In genomic region chr11:112584674-112585073, GRCh38 we compare ENCODE assay signal across 11 cellular contexts.
DNase-seq lines count a peak whose midpoint lies in the region; ATAC-seq, FAIRE-seq and TF ChIP-seq lines count a peak whose summit lies in the region.
"Had no signal": no experiment of that assay in that cellular context is flagged by ENCODE, and none has a peak within 500 bp of the region (broad histone marks: within the 10 kb centered on the region; RNA-seq: fewer than 3 reads in every experiment).

No MANE protein-coding gene starts in this region.

- BruUV-seq in HepG2 (replicated peaks; lab: Mats Ljungman, UMichigan) = no TSS peak

- H3K4me3 ChIP-seq in HEK293 (ENCODE audit: low read depth, low read length) = no peak overlapping the region
- H3K4me3 ChIP-seq in HepG2 (replicated peaks in 1 of 3; ENCODE audit: insufficient read depth in 1 of 3, low read depth in 2 of 3, low read length in 3 of 3) = no peak overlapping the region
- H3K4me3 ChIP-seq: SJSA1 had no signal

- peak; percentile 7 for DNase-seq in ELR (ENCODE audit: low read depth)
- no peak for DNase-seq in HepG2 (ENCODE audit: low spot score)
- no peak for DNase-seq in AG08395 (ENCODE audit: low spot score)
- no peak for DNase-seq in NCI-H510A (lab: John Stamatoyannopoulos, UW)
- DNase-seq: effector memory CD4-positive, alpha-beta T cell; KBM-7; left cardiac atrium had no signal

- H3K27ac ChIP-seq in HEK293 (ENCODE audit: extremely low read depth, low read depth, low read length) (no peak overlapping the region), VCaP (no peak overlapping the region), HepG2 (ENCODE audit: extremely low read length, insufficient read depth, low read length) (no peak overlapping the region)
- H3K27ac ChIP-seq: SJSA1 had no signal

- no peak for FAIRE-seq in HepG2 (lab: Jason Lieb, UNC)

- no peaks in the 10 kb centered on the region; a peak in 1 of 5 replicates for H3K27me3 ChIP-seq in HepG2 (ENCODE audit: control insufficient read depth in 1 of 2, insufficient read depth in 2 of 2, low read length in 2 of 2)
- H3K27me3 ChIP-seq: SJSA1 had no signal

- H3K9me3 ChIP-seq in HEK293 (ENCODE audit: control insufficient read depth, insufficient read depth, low read depth, low read length) (no peaks in the 10 kb centered on the region), HepG2 (ENCODE audit: low read length) (no peaks in the 10 kb centered on the region)
- H3K9me3 ChIP-seq: SJSA1 had no signal

- H3K4me2 ChIP-seq in HepG2 (ENCODE audit: low read depth, low read length) = no peak overlapping the region

- TF ChIP-seq EP300 in HepG2 (IDR thresholded peaks at IDR 0.05; ENCODE audit: low read depth in 2 of 2, low read length in 2 of 2) = no peak
- no peak for TF ChIP-seq EP300 in HepG2 (CRISPR knock-in tag; IDR thresholded peaks at IDR 0.05; ENCODE audit: borderline replicate concordance)

- no peak for TF ChIP-seq POLR2A in HepG2 (IDR thresholded peaks at IDR 0.05; ENCODE audit: insufficient read depth in 1 of 2, low read depth in 2 of 2, low read length in 2 of 2)

- H2AFZ ChIP-seq in HepG2 (ENCODE audit: low read length) = no peak overlapping the region

- no peaks in the 10 kb centered on the region for H3K79me2 ChIP-seq in HepG2 (ENCODE audit: insufficient read depth, low read length)

- POLR2A ChIA-PET in HEK293 (lab: Yijun Ruan, JAX) = no interaction called here
- POLR2A ChIA-PET in HepG2 (lab: Yijun Ruan, JAX) = no interaction called here

- ATAC-seq in HepG2 = peak; percentile 73
- ATAC-seq in HG03520 (IDR thresholded peaks at IDR 0.05; ENCODE audit: unreplicated experiment) = no peak
- ATAC-seq: left cardiac atrium had no signal

- CTCF ChIA-PET in HEK293 (lab: Yijun Ruan, JAX) (interaction anchor here (0.6 to 2.5 kb wide), 7 partner anchors 130 to 708 kb away, joined by 3 to 10 read pairs (median 6); no protein-coding TSS in a partner anchor), HepG2 (lab: Yijun Ruan, JAX; ENCODE audit: low intra/inter-chr PET ratio, low total read pairs) (no interaction called here)

- 19% methylated on average over 4 of the region's 4 CpGs for WGBS in HepG2 (ENCODE audit: low lambda C conversion rate)

- no peaks in the 10 kb centered on the region for H4K20me1 ChIP-seq in HepG2 (ENCODE audit: insufficient read depth, low read length)

- H3K36me3 ChIP-seq in HEK293 (ENCODE audit: control insufficient read depth in 2 of 2, insufficient read depth in 1 of 2, low read length in 2 of 2) (no peaks in the 10 kb centered on the region), HepG2 (replicated peaks in 1 of 2; ENCODE audit: control insufficient read depth in 1 of 2, insufficient read depth in 2 of 2, low read length in 2 of 2) (no peaks in the 10 kb centered on the region)
- H3K36me3 ChIP-seq: SJSA1 had no signal

- in situ Hi-C loops in HepG2 (cut with HindIII; ENCODE audit: extremely low pct_ligation_motif_present, low pct_unique_long_range_greater_than_20kb) = loop anchor here (5.0 to 10.0 kb wide), 2 partner anchors 530 to 708 kb away; no protein-coding TSS in a partner anchor

- TF ChIP-seq RAD21 in HepG2 (CRISPR knock-in tag; IDR thresholded peaks at IDR 0.05) = no peak

- TF ChIP-seq CTCF in HEK293 (tag by site-specific recombination; IDR thresholded peaks at IDR 0.05) = peak; percentile 21; the same call in 1 of the 2 replicates
- TF ChIP-seq CTCF in VCaP (conservative IDR thresholded peaks at IDR 0.05) = peak; percentile 82
- peak; percentile 48 for TF ChIP-seq CTCF in HepG2 (CRISPR knock-in tag; IDR thresholded peaks at IDR 0.05)

- intact Hi-C loops in HepG2 (cut with micrococcal nuclease; ENCODE audit: unreplicated experiment) = no loop called here

- H3K9ac ChIP-seq in HepG2 (ENCODE audit: insufficient read depth, low read depth, low read length) = no peak overlapping the region

- H3K4me1 ChIP-seq in HEK293 (ENCODE audit: control insufficient read depth, insufficient read depth, low read length) = no peaks in the 10 kb centered on the region
- no peaks in the 10 kb centered on the region for H3K4me1 ChIP-seq in HepG2 (ENCODE audit: insufficient read depth, low read length)

TF ChIP-seq in HEK293, 187 proteins besides CTCF, POLR2A, EP300 and RAD21:
- TF ChIP-seq ZSCAN4 (tag by site-specific recombination; IDR thresholded peaks at IDR 0.05) (no peak), ZNF654 (tag by site-specific recombination; IDR thresholded peaks at IDR 0.05; ENCODE audit: low read depth) (0 out of 2 replicates have a peak, but pooled peaks have one; percentile 7)

TF ChIP-seq in HepG2, 621 proteins besides CTCF, POLR2A, EP300 and RAD21:
- TF ChIP-seq STAG1 (CRISPR knock-in tag; IDR thresholded peaks at IDR 0.05) (peak; percentile 36), CREM (IDR thresholded peaks at IDR 0.05) (no peak), CREM (CRISPR knock-in tag; IDR thresholded peaks at IDR 0.05) (no peak)

Comparison
In these comparisons a context has a peak if more than half of its experiments do, and no peak if none do; other contexts are left out.
1. CTCF ChIP-seq: peak in every context shown above with its lines; median percentile 82 in VCaP; 48 in HepG2; 21 in HEK293.